ENCODE assay signal across 8 cellular contexts in the genomic region with DNA sequence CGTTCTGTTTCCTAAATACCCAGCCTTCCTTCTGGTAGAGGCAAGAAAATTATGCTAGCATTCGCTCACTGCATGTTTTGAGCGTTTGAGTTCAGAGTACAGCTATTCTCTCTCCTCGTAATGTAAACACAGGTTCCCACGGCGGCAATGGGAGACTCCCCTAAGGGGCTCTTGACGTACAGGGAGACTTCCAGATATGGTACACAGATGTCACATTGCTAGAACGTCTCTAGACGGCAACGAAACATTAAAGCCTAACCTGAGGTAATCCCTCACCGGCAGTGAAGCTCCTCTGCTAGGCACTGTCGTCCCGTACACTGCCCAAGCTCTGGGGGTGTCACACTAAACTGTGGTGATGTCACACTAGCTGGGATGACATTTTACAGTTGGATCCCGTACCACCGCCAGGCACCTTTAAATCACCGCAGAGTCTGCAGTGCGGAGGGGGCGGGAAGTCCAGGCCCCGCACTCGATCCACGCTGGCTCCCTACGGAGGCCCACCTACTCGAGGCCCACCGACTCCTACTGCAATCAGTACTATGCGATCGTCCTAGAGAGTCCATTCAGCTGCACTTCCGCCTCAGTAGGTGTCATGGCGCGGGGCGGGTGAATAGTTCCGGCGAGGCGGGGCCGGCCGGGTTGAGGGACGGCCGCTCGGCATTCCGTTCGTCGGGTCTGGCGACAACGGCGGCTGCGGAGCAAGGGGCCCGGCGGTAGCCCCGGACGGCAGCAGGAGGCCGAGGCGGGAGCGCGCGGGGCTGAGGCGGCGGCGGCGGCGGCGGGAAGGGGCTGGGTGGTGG. TPM values are rescaled to one million over a fixed set of nuclear protein-coding genes. Genes with fewer than 3 reads are reported as not detected.
A peak's percentile ranks its signal among the peaks of the same experiment; 100 is the strongest.
DNase-seq lines count a peak whose midpoint lies in the region; TF ChIP-seq lines count a peak whose summit lies in the region.

Gene HIPK1, plus strand, starts transcription at position 375 of the 800 bp plus-strand sequence.

- H3K9me3 ChIP-seq in HAP-1 (no peaks in the 10 kb centered on the region), MM.1S (replicated peaks; ENCODE audit: insufficient read depth, low read length) (no peaks in the 10 kb centered on the region), stomach smooth muscle (ENCODE audit: control insufficient read depth in 2 of 2, low read length in 2 of 2) (no peaks in the 10 kb centered on the region)

- H3K9me3 Mint-ChIP-seq in neural crest cell, result no peaks in the 10 kb centered on the region

- DNase-seq in G401 (ENCODE audit: low spot score), result peak; percentile 94
- DNase-seq in HAP-1 (ENCODE audit: low spot score in 2 of 2), result peak; percentile 82 to 95
- peak; percentile 71 for DNase-seq in MM.1S
- DNase-seq in SIG-M5 treated with dmso at 0.1 percent for 504 hours (lab: John Stamatoyannopoulos, UW; ENCODE audit: unreplicated experiment), result peak; percentile 97
- peak; percentile 90 for DNase-seq in activated gamma-delta T cell treated with Interleukin-2 at 50 U/mL for 16 hours
- peak; percentile 90 for DNase-seq in fibroblast of villous mesenchyme (ENCODE audit: low read depth)
- peak; percentile 93 for DNase-seq in neural crest cell (ENCODE audit: low read depth, low spot score)

- H2AFZ ChIP-seq in MM.1S (ENCODE audit: low read length), result peak within 1 kb of the TSS; percentile 57; the same call in 1 of the 2 replicates

- H3K36me3 Mint-ChIP-seq in neural crest cell (ENCODE audit: low read depth), result no peaks in the 10 kb centered on the region

- H3K27ac ChIP-seq in MM.1S (ENCODE audit: low read length), result peak within 1 kb of the TSS; percentile 89
- H3K27ac ChIP-seq in stomach smooth muscle (ENCODE audit: low read length), result peak within 1 kb of the TSS; percentile 97

- H3K4me1 Mint-ChIP-seq in neural crest cell, result peaks cover 47% of the 10 kb centered on the region

- peak within 1 kb of the TSS; percentile 98 for H3K27ac Mint-ChIP-seq in neural crest cell (ENCODE audit: unreplicated experiment)

- in situ Hi-C loops in G401 (cut with HindIII; ENCODE audit: low sequenced_read_pairs) (no loop called here), HAP-1 (cut with MboI; ENCODE audit: low sequenced_read_pairs) (no loop called here)

- H3K4me2 ChIP-seq in MM.1S (ENCODE audit: low read depth, low read length), result peak within 1 kb of the TSS; percentile 92

- H3K27me3 Mint-ChIP-seq in neural crest cell (ENCODE audit: low read depth), result peaks cover 19% of the 10 kb centered on the region

- peaks cover 45% of the 10 kb centered on the region for H3K79me2 ChIP-seq in MM.1S (ENCODE audit: low read length)

- H3K9me2 ChIP-seq in MM.1S (replicated peaks; ENCODE audit: insufficient read depth, low read length), result no peaks in the 10 kb centered on the region

- H4K20me1 ChIP-seq in MM.1S (ENCODE audit: insufficient read depth, low read length), result no peaks in the 10 kb centered on the region

- H3K4me3 ChIP-seq in HAP-1, result peak within 1 kb of the TSS; percentile 62
- peak within 1 kb of the TSS; percentile 88 for H3K4me3 ChIP-seq in MM.1S (ENCODE audit: low read length)
- peak within 1 kb of the TSS; percentile 77 for H3K4me3 ChIP-seq in fibroblast of villous mesenchyme (ENCODE audit: low read depth, low read length)
- H3K4me3 ChIP-seq in stomach smooth muscle (ENCODE audit: low read length in 2 of 2), result peak within 1 kb of the TSS; percentile 97 to 98

- no peaks in the 10 kb centered on the region for H3K36me3 ChIP-seq in HAP-1 (replicated peaks)
- no peaks in the 10 kb centered on the region for H3K36me3 ChIP-seq in MM.1S (replicated peaks; ENCODE audit: insufficient read depth, low read length)
- no peaks in the 10 kb centered on the region for H3K36me3 ChIP-seq in stomach smooth muscle (ENCODE audit: control insufficient read depth in 2 of 2, insufficient read depth in 2 of 2, low read length in 2 of 2)

- TF ChIP-seq CTCF in MM.1S (IDR thresholded peaks at IDR 0.05; ENCODE audit: low read length) (no peak), fibroblast of villous mesenchyme (IDR thresholded peaks at IDR 0.05; ENCODE audit: insufficient read depth, low read depth, low read length) (no peak), neural crest cell (conservative IDR thresholded peaks at IDR 0.05) (no peak)

- H3F3A ChIP-seq in MM.1S (ENCODE audit: insufficient read depth, low read length), result peaks cover 16% of the 10 kb centered on the region; the same call in 1 of the 2 replicates

- H3K27me3 ChIP-seq in HAP-1 (ENCODE audit: low read depth) (no peaks in the 10 kb centered on the region), MM.1S (replicated peaks; ENCODE audit: insufficient read depth, low read length) (no peaks in the 10 kb centered on the region), stomach smooth muscle (ENCODE audit: control insufficient read depth in 1 of 2, insufficient read depth in 2 of 2, low read length in 2 of 2) (no peaks in the 10 kb centered on the region)

- H3K9ac ChIP-seq in MM.1S (ENCODE audit: low read length) (peak within 1 kb of the TSS; percentile 96), stomach smooth muscle (ENCODE audit: low read length in 2 of 2) (peak within 1 kb of the TSS; percentile 97 to 98)

- H3K4me1 ChIP-seq in HAP-1 (peaks cover 12% of the 10 kb centered on the region), MM.1S (ENCODE audit: low read length) (peaks cover 7% of the 10 kb centered on the region; the same call in 1 of the 2 replicates), stomach smooth muscle (ENCODE audit: control insufficient read depth, insufficient read depth, low read length) (peaks cover 10% of the 10 kb centered on the region)

- peak within 1 kb of the TSS; percentile 98 for H3K4me3 Mint-ChIP-seq in neural crest cell

RNA-seq across cellular contexts. Expression of gene HIPK1, which starts in this region (rescaled TPM):
- total RNA-seq in G401 (2014; rRNA removed; shearing (Covaris generic)), result 11.3 and 13.1 TPM in 2 replicates
- 17.4 and 32.4 TPM in 2 replicates for total RNA-seq in fibroblast of villous mesenchyme
- total RNA-seq in neural crest cell, result 53.4 and 57.7 TPM in 2 replicates

Comparison
In these comparisons a context has a peak if more than half of its experiments do, and no peak if none do; other contexts are left out.
1. Peak in every context shown above with its lines: DNase-seq, H3K4me3 ChIP-seq and H3K27ac ChIP-seq.